Comparison of ENCODE assay signal across 15 cellular contexts in the genomic region with DNA sequence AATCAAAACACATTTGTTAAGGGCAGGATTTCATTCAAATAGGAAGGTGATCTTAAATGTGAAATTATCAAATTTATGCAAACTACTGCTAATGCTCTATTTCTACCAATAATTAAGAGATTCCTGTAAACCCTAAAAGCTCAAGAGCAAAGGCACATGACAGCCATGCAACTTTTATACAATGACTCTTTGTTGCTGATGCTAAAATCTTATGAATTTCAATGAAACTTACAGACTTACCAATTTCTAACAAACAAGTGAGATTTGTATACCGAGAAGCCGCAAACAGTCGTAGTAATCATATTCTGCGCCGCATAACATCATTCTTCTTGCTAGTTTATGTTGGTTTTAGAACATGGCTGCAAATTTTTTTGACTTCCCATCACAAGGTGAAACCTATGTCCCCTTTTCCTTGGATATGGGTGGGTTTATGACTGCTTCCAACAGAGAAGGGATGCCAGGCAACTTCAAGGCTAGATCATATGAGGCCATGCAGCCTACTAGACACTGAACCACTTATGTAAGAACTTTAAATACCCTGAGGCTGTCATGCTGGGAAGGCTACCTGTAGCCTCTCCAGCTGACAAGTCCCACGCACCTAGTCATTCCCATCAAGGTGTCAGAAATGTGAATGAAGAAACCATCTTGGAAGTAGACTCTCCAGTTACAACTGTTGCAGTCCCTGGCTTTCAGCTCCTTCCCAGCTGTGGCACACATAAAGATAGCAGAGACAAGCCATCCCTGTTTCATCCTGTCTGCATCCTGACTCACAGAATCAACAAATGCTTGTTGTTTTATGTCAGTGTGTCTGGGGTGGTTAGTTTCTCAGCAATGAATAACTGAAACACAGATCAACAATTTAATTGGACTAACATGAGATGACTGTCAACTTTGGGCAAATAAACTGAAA. TPM values are rescaled to one million over a fixed set of nuclear protein-coding genes. Genes with fewer than 3 reads are reported as not detected.
DNase-seq lines count a peak whose midpoint lies in the region; ATAC-seq and TF ChIP-seq lines count a peak whose summit lies in the region.
"Had no signal": no experiment of that assay in that cellular context is flagged by ENCODE, and none has a peak within 500 bp of the region (broad histone marks: within the 10 kb centered on the region; RNA-seq: fewer than 3 reads in every experiment).

No MANE protein-coding gene starts in this region.

- peaks cover 27% of the 10 kb centered on the region for H3K4me1 Mint-ChIP-seq in chondrocyte (ENCODE audit: low read depth)

- H3K9me3 ChIP-seq in MG63 = peaks cover 6% of the 10 kb centered on the region
- H3K9me3 ChIP-seq: BLaER1, esophagus squamous epithelium, psoas muscle had no signal

- DNase-seq in COLO668 (lab: John Stamatoyannopoulos, UW; ENCODE audit: unreplicated experiment) (peak; percentile 54), MG63 (peak; percentile 9), chondrocyte (ENCODE audit: low spot score) (no peak), lung microvascular endothelial cell (ENCODE audit: low read depth in 2 of 2) (peak; percentile 17 to 29), SK-N-DZ (ENCODE audit: low spot score) (no peak)
- DNase-seq in stimulated activated CD4-positive, alpha-beta T cell treated with anti-CD3 and anti-CD28 coated beads, Interleukin-1b, Interleukin-23, amount 100 ng/mL, for 48 hours = no peak
- DNase-seq: activated CD4-positive, alpha-beta memory T cell treated with anti-CD3 and anti-CD28 coated beads for 36 hours; esophagus squamous epithelium; NCI-H1930; psoas muscle; stimulated activated naive CD8-positive, alpha-beta T cell treated with anti-CD3 and anti-CD28 coated beads, Interleukin-15, amount 100 ng/mL, for 72 hours had no signal

- H3K27ac Mint-ChIP-seq in chondrocyte (ENCODE audit: unreplicated experiment) = peak overlapping the region; percentile 30
- H3K27ac Mint-ChIP-seq: activated CD4-positive, alpha-beta memory T cell treated with anti-CD3 and anti-CD28 coated beads for 36 hours; stimulated activated naive CD8-positive, alpha-beta T cell treated with anti-CD3 and anti-CD28 coated beads, Interleukin-15, amount 100 ng/mL, for 72 hours; T-helper 1 cell treated with Interleukin-12 subunit alpha and Interleukin-12 subunit beta and Interleukin-4 antibody, amounts not matched to agents 30 μg/mL and 1 μg/mL, for 36 hours had no signal

- ATAC-seq in HG03159 (IDR thresholded peaks at IDR 0.05; ENCODE audit: unreplicated experiment) = no peak
- no peak for ATAC-seq in GM19351 (IDR thresholded peaks at IDR 0.05; ENCODE audit: unreplicated experiment)
- ATAC-seq: stimulated activated naive CD8-positive, alpha-beta T cell treated with anti-CD3 and anti-CD28 coated beads, Interleukin-15, amount 100 ng/mL, for 72 hours had no signal

- peaks cover 11% of the 10 kb centered on the region for H3K36me3 Mint-ChIP-seq in chondrocyte (ENCODE audit: low read depth)

- H3K27me3 ChIP-seq in MG63 = no peaks in the 10 kb centered on the region
- H3K27me3 ChIP-seq: BLaER1, esophagus squamous epithelium had no signal

- H3K36me3 ChIP-seq in MG63 = no peaks in the 10 kb centered on the region; the same call in 1 of the 2 replicates

- no peak overlapping the region for H3K4me3 ChIP-seq in MG63
- H3K4me3 ChIP-seq: BLaER1, esophagus squamous epithelium, psoas muscle had no signal

- peaks cover 7% of the 10 kb centered on the region for H3K9me3 Mint-ChIP-seq in chondrocyte (ENCODE audit: low read depth)
- H3K9me3 Mint-ChIP-seq: activated CD4-positive, alpha-beta memory T cell treated with anti-CD3 and anti-CD28 coated beads for 36 hours; stimulated activated naive CD8-positive, alpha-beta T cell treated with anti-CD3 and anti-CD28 coated beads, Interleukin-15, amount 100 ng/mL, for 72 hours; T-helper 1 cell treated with Interleukin-12 subunit alpha and Interleukin-12 subunit beta and Interleukin-4 antibody, amounts not matched to agents 30 μg/mL and 1 μg/mL, for 36 hours had no signal

- no peak for TF ChIP-seq CTCF in chondrocyte (IDR thresholded peaks at IDR 0.05)

- H3K27me3 Mint-ChIP-seq in chondrocyte (ENCODE audit: low read depth) = no peaks in the 10 kb centered on the region
- H3K27me3 Mint-ChIP-seq: activated CD4-positive, alpha-beta memory T cell treated with anti-CD3 and anti-CD28 coated beads for 36 hours; stimulated activated naive CD8-positive, alpha-beta T cell treated with anti-CD3 and anti-CD28 coated beads, Interleukin-15, amount 100 ng/mL, for 72 hours had no signal

- H3K4me3 Mint-ChIP-seq in chondrocyte (ENCODE audit: unreplicated experiment) = no peak overlapping the region
- H3K4me3 Mint-ChIP-seq: activated CD4-positive, alpha-beta memory T cell treated with anti-CD3 and anti-CD28 coated beads for 36 hours; stimulated activated naive CD8-positive, alpha-beta T cell treated with anti-CD3 and anti-CD28 coated beads, Interleukin-15, amount 100 ng/mL, for 72 hours; T-helper 1 cell treated with Interleukin-12 subunit alpha and Interleukin-12 subunit beta and Interleukin-4 antibody, amounts not matched to agents 30 μg/mL and 1 μg/mL, for 36 hours had no signal

RNA-seq across cellular contexts. Expression of a gene that starts 42.0 kb away (rescaled TPM):
- total RNA-seq in MG63 (2014; rRNA removed; shearing (Covaris generic); ENCODE audit: low replicate concordance) = 4.0 and 7.5 TPM in 2 replicates
- 9.1 to 9.8 TPM (median 9.2 TPM) in 3 replicates for total RNA-seq in chondrocyte
- 8.3 and 11.3 TPM in 2 replicates for total RNA-seq in lung microvascular endothelial cell
- polyA plus RNA-seq in SK-N-DZ (2014; cell fraction: cytosol; rRNA removed) = 5.9 and 6.0 TPM in 2 replicates
- polyA plus RNA-seq in SK-N-DZ (2014; cell fraction: nucleus; rRNA removed) = 2.1 and 2.7 TPM in 2 replicates

RNA-seq across cellular contexts. Expression of a gene that starts 43.3 kb away (rescaled TPM):
- total RNA-seq in MG63 (2014; rRNA removed; shearing (Covaris generic); ENCODE audit: low replicate concordance) = 138 and 145 TPM in 2 replicates
- total RNA-seq in chondrocyte (64.7 to 75.2 TPM (median 72.4 TPM) in 3 replicates), lung microvascular endothelial cell (81.9 and 86.1 TPM in 2 replicates)
- polyA plus RNA-seq in SK-N-DZ (2014; cell fraction: cytosol; rRNA removed) = 214 and 220 TPM in 2 replicates
- polyA plus RNA-seq in SK-N-DZ (2014; cell fraction: nucleus; rRNA removed) = 221 TPM in 2 replicates

Comparison
In these comparisons a context has a peak if more than half of its experiments do, and no peak if none do; other contexts are left out.
1. DNase-seq: peak in COLO668 (single experiment), MG63 (single experiment) and lung microvascular endothelial cell (2 of 2); none in chondrocyte (single experiment), SK-N-DZ (single experiment) and stimulated activated CD4-positive, alpha-beta T cell treated with anti-CD3 and anti-CD28 coated beads, Interleukin-1b, Interleukin-23, amount 100 ng/mL, for 48 hours (single experiment).